Comparison of ENCODE assay signal across 8 cellular contexts in the genomic region with DNA sequence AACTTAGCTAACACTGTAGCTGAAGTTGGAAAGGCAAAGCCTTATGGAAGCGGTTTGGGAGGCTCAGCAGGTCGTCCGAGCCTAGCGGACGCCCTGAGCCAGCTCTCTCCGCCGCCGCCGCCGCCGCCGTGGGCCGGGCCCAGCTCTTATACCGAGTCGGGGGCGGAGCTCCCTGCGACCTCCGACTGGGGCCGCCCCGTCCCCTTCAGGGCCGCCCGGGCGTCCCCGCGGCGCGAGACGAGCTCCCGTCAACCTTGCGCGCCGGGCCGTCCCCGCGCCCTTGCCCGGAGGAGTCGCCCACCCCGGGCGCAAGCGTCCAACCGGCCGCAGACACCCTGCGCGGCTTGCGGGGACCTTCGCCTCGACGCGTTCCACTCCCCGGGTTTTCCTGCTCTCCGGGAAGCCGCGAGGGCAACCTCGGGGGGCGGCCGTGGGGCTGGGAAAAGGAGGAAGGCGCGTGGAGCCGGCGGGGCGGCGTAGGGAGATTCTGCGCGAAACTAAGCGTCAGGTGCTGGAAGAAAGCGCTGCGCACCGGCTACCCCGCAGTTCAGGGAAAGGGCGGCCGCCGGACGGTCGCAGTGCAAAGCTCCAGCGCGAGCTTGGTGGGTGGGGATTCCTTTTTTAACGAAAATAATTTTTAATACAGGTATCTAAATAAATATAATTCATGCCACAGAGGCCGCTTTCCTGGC. TPM values are rescaled to one million over a fixed set of nuclear protein-coding genes. Genes with fewer than 3 reads are reported as not detected.
DNase-seq lines count a peak whose midpoint lies in the region; ATAC-seq, FAIRE-seq and TF ChIP-seq lines count a peak whose summit lies in the region.

SLC40A1 (minus strand) TSS at position 125 of the 692 bp plus-strand sequence. CDS start 326 bp downstream, outside the sequence.

- H3K9me3 ChIP-seq in neural progenitor cell (ENCODE audit: low read depth), result no peaks in the 10 kb centered on the region
- H3K9me3 ChIP-seq in suprapubic skin, result no peaks in the 10 kb centered on the region

- no peak for TF ChIP-seq EP300 in suprapubic skin (IDR thresholded peaks at IDR 0.05)

- WGBS in suprapubic skin, result 1% methylated on average over 35 of the region's 78 CpGs

- H3K36me3 Mint-ChIP-seq in neural progenitor cell, result no peaks in the 10 kb centered on the region

- DNase-seq in RWPE1 (ENCODE audit: low spot score) (peak; percentile 21), frontal cortex (ENCODE audit: low spot score in 2 of 2) (peak; percentile 67 to 70), neural progenitor cell (ENCODE audit: low spot score) (peak; percentile 81), suprapubic skin (ENCODE audit: low spot score in 2 of 2) (peak; percentile 80 to 83)
- DNase-seq in activated gamma-delta T cell treated with anti-CD3 and anti-CD28 coated beads, Interleukin-2, amount 50 U/mL, for 16 hours (ENCODE audit: low read depth), result peak; percentile 20

- H3K27ac ChIP-seq in 22Rv1, result peak within 1 kb of the TSS; percentile 77
- no peak within 1 kb of the TSS for H3K27ac ChIP-seq in RWPE1
- no peak within 1 kb of the TSS for H3K27ac ChIP-seq in neural progenitor cell
- peak within 1 kb of the TSS; percentile 90 for H3K27ac ChIP-seq in suprapubic skin

- H3K9me3 Mint-ChIP-seq in neural progenitor cell, result no peaks in the 10 kb centered on the region

- peak within 1 kb of the TSS; percentile 81 for H3K4me3 ChIP-seq in neural progenitor cell
- peak within 1 kb of the TSS; percentile 77 for H3K4me3 ChIP-seq in suprapubic skin

- H3K36me3 ChIP-seq in neural progenitor cell (no peaks in the 10 kb centered on the region), suprapubic skin (no peaks in the 10 kb centered on the region)

- no peak for FAIRE-seq in frontal cortex (lab: Jason Lieb, UNC)

- peak within 1 kb of the TSS; percentile 76 for H3K4me2 ChIP-seq in neural progenitor cell

- peaks cover 39% of the 10 kb centered on the region for H3K27me3 Mint-ChIP-seq in neural progenitor cell (ENCODE audit: insufficient read depth, low read depth)

- H3F3A ChIP-seq in neural progenitor cell (ENCODE audit: low read depth), result peaks cover 20% of the 10 kb centered on the region

- POLR2A ChIA-PET in RWPE1 (lab: Yijun Ruan, JAX; ENCODE audit: low non-redundant PET), result interaction anchor here (0.5 kb wide), 1 partner anchor 211 kb away, joined by 3 read pairs; no protein-coding TSS in a partner anchor

- H3K27ac Mint-ChIP-seq in neural progenitor cell, result no peak within 1 kb of the TSS

- ATAC-seq in GM18861 (IDR thresholded peaks at IDR 0.05; ENCODE audit: unreplicated experiment) (peak; percentile 45), HG03520 (IDR thresholded peaks at IDR 0.05; ENCODE audit: unreplicated experiment) (peak; percentile 48)

- peaks cover 8% of the 10 kb centered on the region for H3K4me1 Mint-ChIP-seq in neural progenitor cell

- peak; percentile 66 to 81 for TF ChIP-seq POLR2A in suprapubic skin (IDR thresholded peaks at IDR 0.05)

- peaks cover 100% of the 10 kb centered on the region for H3K27me3 ChIP-seq in neural progenitor cell
- no peaks in the 10 kb centered on the region for H3K27me3 ChIP-seq in suprapubic skin

- peak within 1 kb of the TSS; percentile 86 for H3K4me3 Mint-ChIP-seq in neural progenitor cell

- H3K4me1 ChIP-seq in neural progenitor cell (peaks cover 5% of the 10 kb centered on the region), suprapubic skin (peaks cover 48% of the 10 kb centered on the region)

- TF ChIP-seq CTCF in 22Rv1 (IDR thresholded peaks at IDR 0.05) (no peak), RWPE1 (conservative IDR thresholded peaks at IDR 0.05; ENCODE audit: low read depth) (no peak), neural progenitor cell (IDR thresholded peaks at IDR 0.05) (no peak), suprapubic skin (IDR thresholded peaks at IDR 0.05) (no peak)

- H2AFZ ChIP-seq in neural progenitor cell (replicated peaks), result peak within 1 kb of the TSS; percentile 99

- no peaks in the 10 kb centered on the region for H3K79me2 ChIP-seq in neural progenitor cell (ENCODE audit: low read depth)

- CTCF ChIA-PET in RWPE1 (lab: Yijun Ruan, JAX), result interaction anchor here (0.6 kb wide), 1 partner anchor 21 kb away, joined by 4 read pairs; no protein-coding TSS in a partner anchor

- H3K9ac ChIP-seq in neural progenitor cell, result peak within 1 kb of the TSS; percentile 37

- H4K20me1 ChIP-seq in neural progenitor cell (ENCODE audit: low read depth), result peaks cover 10% of the 10 kb centered on the region

RNA-seq across cellular contexts. Expression of gene SLC40A1, which starts in this region (rescaled TPM):
- total RNA-seq in frontal cortex (45.2 TPM), neural progenitor cell (ENCODE audit: low replicate concordance) (0.03 TPM in 1 of 2 replicates, not detected in the other), suprapubic skin (10 to 100 TPM; 17.2 to 33.6 (median 19.6) TPM)

Comparison
In these comparisons a context has a peak if more than half of its experiments do, and no peak if none do; other contexts are left out.
1. RNA of gene SLC40A1 (total RNA-seq): 45.2 TPM in frontal cortex (single experiment) and 17.2 to 33.6 TPM in suprapubic skin; 0.03 TPM in neural progenitor cell; every median in the first group is over 10 times any median in the second.
2. Peak in DNase-seq, H3K4me3 ChIP-seq, H3K9ac ChIP-seq and H3K4me2 ChIP-seq in neural progenitor cell; RNA of the gene not detected or under 1 TPM.
3. H3K27ac ChIP-seq: peak in 22Rv1 (single experiment) and suprapubic skin (single experiment); none in RWPE1 (single experiment) and neural progenitor cell (single experiment).
4. DNase-seq: peak in every context shown above with its lines; median percentile 82 in suprapubic skin; 81 in neural progenitor cell; 68 in frontal cortex; 21 in RWPE1; 20 in activated gamma-delta T cell treated with anti-CD3 and anti-CD28 coated beads, Interleukin-2, amount 50 U/mL, for 16 hours.